ENCODE assay signal across 8 cellular contexts in genomic region chr3:120450914-120451669, GRCh38. TPM values are rescaled to one million over a fixed set of nuclear protein-coding genes. Genes with fewer than 3 reads are reported as not detected.
DNase-seq lines count a peak whose midpoint lies in the region; ATAC-seq and TF ChIP-seq lines count a peak whose summit lies in the region.

Gene FSTL1, minus strand, starts transcription at chr3:120450992. Its CDS starts 246 bp downstream, at chr3:120450746.

- H3K9me3 ChIP-seq in BLaER1: no peaks in the 10 kb centered on the region
- H3K9me3 ChIP-seq in mammary epithelial cell (replicated peaks; ENCODE audit: insufficient read depth, low read length): no peaks in the 10 kb centered on the region
- no peaks in the 10 kb centered on the region for H3K9me3 ChIP-seq in gastrocnemius medialis

- H3K4me3 ChIP-seq in BLaER1 (peak within 1 kb of the TSS; percentile 92), mammary epithelial cell (replicated peaks in 1 of 3; ENCODE audit: insufficient read depth in 1 of 3, low read depth in 2 of 3, low read length in 3 of 3) (peak within 1 kb of the TSS; percentile 81 to 97 (median 81)), gastrocnemius medialis (peak within 1 kb of the TSS; percentile 66 to 84 (median 79))

- peak; percentile 29 to 41 for ATAC-seq in gastrocnemius medialis
- ATAC-seq in HG02970 (IDR thresholded peaks at IDR 0.05; ENCODE audit: low FRiP score, unreplicated experiment): no peak
- ATAC-seq in GM18511 (IDR thresholded peaks at IDR 0.05; ENCODE audit: unreplicated experiment): no peak
- ATAC-seq in HG02763 (IDR thresholded peaks at IDR 0.05; ENCODE audit: unreplicated experiment): no peak

- H3K9ac ChIP-seq in BLaER1 (peak within 1 kb of the TSS; percentile 86), mammary epithelial cell (ENCODE audit: insufficient read depth, low read length) (peak within 1 kb of the TSS; percentile 64)

- no peaks in the 10 kb centered on the region for H4K20me1 ChIP-seq in BLaER1
- no peaks in the 10 kb centered on the region for H4K20me1 ChIP-seq in mammary epithelial cell (ENCODE audit: insufficient read depth, low read length)

- peak within 1 kb of the TSS; percentile 95 for H2AFZ ChIP-seq in mammary epithelial cell (ENCODE audit: low read depth, low read length)

- dilution Hi-C loops in mammary epithelial cell (cut with HindIII; ENCODE audit: low sequenced_read_pairs): no loop called here

- intact Hi-C loops in mammary epithelial cell (cut with micrococcal nuclease): loop anchor here (1.0 kb wide), 4 partner anchors 18 to 108 kb away; no protein-coding TSS in a partner anchor
- intact Hi-C loops in gastrocnemius medialis (cut with DNase I; ENCODE audit: low total_unique reads): no loop called here

- peaks cover 17% of the 10 kb centered on the region for H3K4me1 ChIP-seq in BLaER1
- peaks cover 19% of the 10 kb centered on the region for H3K4me1 ChIP-seq in mammary epithelial cell (ENCODE audit: insufficient read depth, low read length)
- H3K4me1 ChIP-seq in gastrocnemius medialis: peaks cover 12 to 16% of the 10 kb centered on the region in 2 donors

- H3K36me3 ChIP-seq in BLaER1: 0 out of 2 replicates have a peak, but pooled peaks cover 3% of the 10 kb centered on the region
- H3K36me3 ChIP-seq in mammary epithelial cell (ENCODE audit: insufficient read depth, low read length): no peaks in the 10 kb centered on the region
- H3K36me3 ChIP-seq in gastrocnemius medialis: no peaks in the 10 kb centered on the region

- H3K4me2 ChIP-seq in BLaER1 (peak within 1 kb of the TSS; percentile 80), mammary epithelial cell (ENCODE audit: insufficient read depth, low read depth, low read length) (peak within 1 kb of the TSS; percentile 95)

- in situ Hi-C loops in mammary epithelial cell (cut with MboI; ENCODE audit: low sequenced_read_pairs in 2 of 2): no loop called here
- in situ Hi-C loops in gastrocnemius medialis (cut with MboI; ENCODE audit: low sequenced_read_pairs in 4 of 4): no loop called here

- H3K79me2 ChIP-seq in mammary epithelial cell (ENCODE audit: insufficient read depth, low read length): peaks cover 41% of the 10 kb centered on the region

- BruUV-seq in mammary epithelial cell (replicated peaks; lab: Mats Ljungman, UMichigan): no TSS peak

- WGBS in mammary epithelial cell (ENCODE audit: low coverage, missing lambda C conversion rate): 33% methylated on average over 9 of the region's 67 CpGs

- CTCF ChIA-PET in mammary epithelial cell (lab: Charles Lee; ENCODE audit: low non-redundant PET): no interaction called here

- peak; percentile 14 for DNase-seq in HuH-7 (ENCODE audit: low spot score)
- DNase-seq in mammary epithelial cell: no peak
- DNase-seq in iPS-NIHi11 (ENCODE audit: low spot score): peak; percentile 85
- DNase-seq in gastrocnemius medialis: peak; percentile 16 to 30

- TF ChIP-seq CTCF in mammary epithelial cell (conservative IDR thresholded peaks at IDR 0.05 in 1 of 2, IDR thresholded peaks at IDR 0.05 in 1 of 2; ENCODE audit: extremely low read depth in 1 of 2, insufficient read depth in 1 of 2, low read depth in 1 of 2, low read length in 2 of 2): no peak
- TF ChIP-seq CTCF in gastrocnemius medialis (IDR thresholded peaks at IDR 0.05 in 4 of 5, conservative IDR thresholded peaks at IDR 0.05 in 1 of 5): no peak

- H3K27me3 ChIP-seq in BLaER1 (no peaks in the 10 kb centered on the region), mammary epithelial cell (ENCODE audit: insufficient read depth, low read length) (no peaks in the 10 kb centered on the region), gastrocnemius medialis (peaks cover 0 to 6% (median 0%) of the 10 kb centered on the region in 3 donors)

- H3K27ac ChIP-seq in BLaER1: peak within 1 kb of the TSS; percentile 74
- H3K27ac ChIP-seq in mammary epithelial cell (ENCODE audit: insufficient read depth, low read depth, low read length): peak within 1 kb of the TSS; percentile 63
- H3K27ac ChIP-seq in gastrocnemius medialis: peak within 1 kb of the TSS; percentile 67 to 81 (median 74)

- peak; percentile 36 to 46 for TF ChIP-seq POLR2A in gastrocnemius medialis (IDR thresholded peaks at IDR 0.05)

RNA-seq across cellular contexts. Expression of gene FSTL1, which starts in this region (rescaled TPM):
- total RNA-seq in mammary epithelial cell: 100 to 1,000 TPM; 109 to 161 TPM
- 71.6 TPM for polyA plus RNA-seq in mammary epithelial cell
- polyA minus RNA-seq in mammary epithelial cell: 176 TPM
- total RNA-seq in gastrocnemius medialis: 10 to 100 TPM; 33.4 to 77.5 (median 44.0) TPM

Comparison
In these comparisons a context has a peak if more than half of its experiments do, and no peak if none do; other contexts are left out.
1. ATAC-seq: peak in gastrocnemius medialis (2 of 2); none in HG02970 (single experiment), GM18511 (single experiment) and HG02763 (single experiment).
2. Peak in every context shown above with its lines, with median percentiles within 50 percentile points of each other: H3K27ac ChIP-seq and H3K4me3 ChIP-seq.